8 cellular contexts compared by ENCODE assay signal in the genomic region with DNA sequence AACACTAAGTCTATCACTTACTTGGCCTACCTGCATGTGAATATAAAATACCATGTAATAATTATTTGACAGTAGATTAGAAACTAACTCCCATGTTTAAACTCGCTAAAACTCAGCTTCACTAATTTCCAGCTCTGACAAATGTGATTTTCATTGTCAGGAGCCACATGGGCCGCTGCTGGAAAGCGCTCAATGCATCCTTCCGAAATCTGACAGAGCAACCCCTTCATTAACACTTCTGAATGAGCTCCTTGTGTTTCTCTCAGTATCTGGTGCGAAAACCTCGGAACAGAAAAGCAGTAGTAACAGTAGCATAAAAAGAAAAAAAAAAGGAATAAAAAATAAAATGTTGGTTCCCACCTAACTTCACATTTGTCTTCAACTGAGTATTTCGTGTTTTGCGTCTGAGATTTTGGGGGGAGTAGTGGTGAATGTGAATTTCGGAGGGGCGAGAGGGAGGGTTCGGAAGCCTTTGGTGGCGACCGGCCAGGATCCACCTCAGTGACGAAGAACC. TPM values are rescaled to one million over a fixed set of nuclear protein-coding genes. Genes with fewer than 3 reads are reported as not detected.
DNase-seq lines count a peak whose midpoint lies in the region; ATAC-seq, FAIRE-seq and TF ChIP-seq lines count a peak whose summit lies in the region.

No MANE protein-coding gene starts in this region.

- CTCF ChIA-PET in Calu3 (lab: Charles Lee): interaction anchor here (0.6 to 0.7 kb wide), 2 partner anchors 78 to 268 kb away, joined by 3 to 6 read pairs; no protein-coding TSS in a partner anchor

- peaks cover 5% of the 10 kb centered on the region; the same call in 1 of the 2 replicates for H3K4me1 ChIP-seq in MM.1S (ENCODE audit: low read length)
- peaks cover 8% of the 10 kb centered on the region for H3K4me1 ChIP-seq in colonic mucosa
- H3K4me1 ChIP-seq in mucosa of descending colon (ENCODE audit: low read depth): peaks cover 10% of the 10 kb centered on the region

- no peaks in the 10 kb centered on the region for H3K9me2 ChIP-seq in MM.1S (replicated peaks; ENCODE audit: insufficient read depth, low read length)

- H3K27ac ChIP-seq in MM.1S (ENCODE audit: low read length) (peak overlapping the region; percentile 72), colonic mucosa (peak overlapping the region; percentile 91)

- peak overlapping the region; percentile 81 for H2AFZ ChIP-seq in MM.1S (ENCODE audit: low read length)

- peak overlapping the region; percentile 73 for H3K4me2 ChIP-seq in MM.1S (ENCODE audit: low read depth, low read length)

- H3K4me3 ChIP-seq in MM.1S (ENCODE audit: low read length) (peak overlapping the region; percentile 89), colonic mucosa (peak overlapping the region; percentile 90), mucosa of descending colon (peak overlapping the region; percentile 65)

- peak overlapping the region; percentile 82 for H3K27ac Mint-ChIP-seq in Calu3 (ENCODE audit: unreplicated experiment)

- DNase-seq in Calu3: no peak
- DNase-seq in MM.1S: peak; percentile 15
- no peak for DNase-seq in colonic mucosa
- no peak for DNase-seq in mucosa of descending colon
- DNase-seq in GM12892 (ENCODE audit: insufficient read length): no peak
- no peak for DNase-seq in HuH-7.5 (ENCODE audit: low spot score)

- peaks cover 8% of the 10 kb centered on the region for H3F3A ChIP-seq in MM.1S (ENCODE audit: insufficient read depth, low read length)

- TF ChIP-seq CTCF in Calu3 (IDR thresholded peaks at IDR 0.05; ENCODE audit: unreplicated experiment) (no peak), MM.1S (IDR thresholded peaks at IDR 0.05; ENCODE audit: low read length) (no peak), colonic mucosa (IDR thresholded peaks at IDR 0.05) (no peak), mucosa of descending colon (IDR thresholded peaks at IDR 0.05) (no peak)

- peaks cover 2% of the 10 kb centered on the region for H3K9me3 Mint-ChIP-seq in Calu3 (ENCODE audit: low read depth, unreplicated experiment)

- H3K4me3 Mint-ChIP-seq in Calu3 (ENCODE audit: low read depth, unreplicated experiment): peak overlapping the region; percentile 80

- no peaks in the 10 kb centered on the region; the same call in 1 of the 2 replicates for H3K36me3 ChIP-seq in MM.1S (replicated peaks; ENCODE audit: insufficient read depth, low read length)
- peaks cover 10% of the 10 kb centered on the region for H3K36me3 ChIP-seq in colonic mucosa
- no peaks in the 10 kb centered on the region for H3K36me3 ChIP-seq in mucosa of descending colon (ENCODE audit: low read depth)

- H3K27me3 ChIP-seq in MM.1S (replicated peaks; ENCODE audit: insufficient read depth, low read length) (no peaks in the 10 kb centered on the region), colonic mucosa (no peaks in the 10 kb centered on the region)

- peaks cover 11% of the 10 kb centered on the region for H3K27me3 Mint-ChIP-seq in Calu3 (ENCODE audit: unreplicated experiment)

- FAIRE-seq in GM12892 (lab: Jason Lieb, UNC): no peak

- intact Hi-C loops in Calu3 (cut with micrococcal nuclease; ENCODE audit: unreplicated experiment) (loop anchor here (5.0 kb wide), 1 partner anchor 76 kb away; a partner anchor contains a TSS), colonic mucosa (cut with DNase I) (no loop called here), mucosa of descending colon (cut with DNase I, micrococcal nuclease) (loop anchor here in 1 of 2 donors (5.0 kb wide), 1 partner anchor 126 kb away; a partner anchor contains a TSS)

- H3K9me3 ChIP-seq in MM.1S (replicated peaks; ENCODE audit: insufficient read depth, low read length) (no peaks in the 10 kb centered on the region), colonic mucosa (no peaks in the 10 kb centered on the region), mucosa of descending colon (no peaks in the 10 kb centered on the region)

- peaks cover 22% of the 10 kb centered on the region for H3K36me3 Mint-ChIP-seq in Calu3 (ENCODE audit: insufficient read depth, unreplicated experiment)

- peak overlapping the region; percentile 86 for H3K9ac ChIP-seq in MM.1S (ENCODE audit: low read length)
- H3K9ac ChIP-seq in colonic mucosa (ENCODE audit: low read depth in 2 of 2, low read length in 2 of 2): peak overlapping the region; percentile 86 to 92

- ATAC-seq in mucosa of descending colon: no peak
- ATAC-seq in HG02973 (IDR thresholded peaks at IDR 0.05; ENCODE audit: unreplicated experiment): no peak
- ATAC-seq in HG02970 (IDR thresholded peaks at IDR 0.05; ENCODE audit: low FRiP score, unreplicated experiment): no peak

- H3K79me2 ChIP-seq in MM.1S (ENCODE audit: low read length): peaks cover 38% of the 10 kb centered on the region

- no peaks in the 10 kb centered on the region for H4K20me1 ChIP-seq in MM.1S (ENCODE audit: insufficient read depth, low read length)

- TF ChIP-seq POLR2A in GM12892 (IDR thresholded peaks at IDR 0.05; ENCODE audit: low read depth, low read length): no peak

- BruUV-seq in Calu3 (replicated peaks; lab: Mats Ljungman, UMichigan): TSS peak; percentile 77

- no peaks in the 10 kb centered on the region for H3K4me1 Mint-ChIP-seq in Calu3 (ENCODE audit: low read depth, unreplicated experiment)

RNA-seq across cellular contexts. Expression of a gene that starts 0.7 kb away (rescaled TPM):
- total RNA-seq in Calu3 (2022) (103 TPM in 2 replicates), colonic mucosa (100 to 1,000 TPM; 162 to 190 TPM), mucosa of descending colon (100 to 1,000 TPM in 2 of 3 donors, 10 to 100 TPM in 1; 89.7 to 137 (median 126) TPM)
- polyA plus RNA-seq in GM12892 (2012; ENCODE audit: missing spikeins): 125 TPM

RNA-seq across cellular contexts. Expression of a gene that starts 47.4 kb away (rescaled TPM):
- total RNA-seq in Calu3 (2022) (not detected in 2 replicates), colonic mucosa (under 1 TPM; 0.35 to 0.85 TPM), mucosa of descending colon (1 to 10 TPM in 1 of 3 donors, under 1 TPM in 2; 0.17 to 3.5 (median 0.34) TPM)
- polyA plus RNA-seq in GM12892 (2012; ENCODE audit: missing spikeins): not detected

RNA-seq across cellular contexts. Expression of a gene that starts 55.2 kb away (rescaled TPM):
- not detected in 2 replicates for total RNA-seq in Calu3 (2022)
- total RNA-seq in colonic mucosa: not detected
- under 1 TPM in 2 of 3 donors, not detected in 1; 0.36 to 0.51 TPM for total RNA-seq in mucosa of descending colon
- not detected for polyA plus RNA-seq in GM12892 (2012; ENCODE audit: missing spikeins)
